ENCODE assay signal across 9 cellular contexts in genomic region chr2:222915092-222915957, GRCh38. TPM values are rescaled to one million over a fixed set of nuclear protein-coding genes. Genes with fewer than 3 reads are reported as not detected.
DNase-seq lines count a peak whose midpoint lies in the region; TF ChIP-seq lines count a peak whose summit lies in the region.
"Had no signal": no experiment of that assay in that cellular context is flagged by ENCODE, and none has a peak within 500 bp of the region (broad histone marks: within the 10 kb centered on the region; RNA-seq: fewer than 3 reads in every experiment).

No MANE protein-coding gene starts in this region.

- H3K9me3 ChIP-seq in HEK293 (ENCODE audit: control insufficient read depth, insufficient read depth, low read depth, low read length) = no peaks in the 10 kb centered on the region

- no peak overlapping the region for H3K27ac Mint-ChIP-seq in activated T-helper 2 cell treated with anti-CD3 and anti-CD28 coated beads, Interferon-gamma antibody, Interleukin-2, Interleukin-4, amounts not matched to agents 10 μg/mL and 5 μg/mL and 100 μg/mL, durations not matched to agents 14 hours and 24 hours and 36 hours

- no peaks in the 10 kb centered on the region for H3K27me3 Mint-ChIP-seq in activated T-helper 2 cell treated with anti-CD3 and anti-CD28 coated beads, Interferon-gamma antibody, Interleukin-2, Interleukin-4, amounts not matched to agents 10 μg/mL and 5 μg/mL and 100 μg/mL, durations not matched to agents 14 hours and 24 hours and 36 hours (ENCODE audit: low read depth)

- POLR2A ChIA-PET in AG04449 (lab: Yijun Ruan, JAX) = no interaction called here
- POLR2A ChIA-PET in HEK293 (lab: Yijun Ruan, JAX) = no interaction called here

- H3K4me3 ChIP-seq in AG04449 (ENCODE audit: low read depth, low read length) = no peak overlapping the region
- H3K4me3 ChIP-seq in HEK293 (ENCODE audit: low read depth, low read length) = no peak overlapping the region

- intact Hi-C loops in activated T-helper 2 cell treated with anti-CD3 and anti-CD28 coated beads, Interferon-gamma antibody, Interleukin-2, Interleukin-4, amounts not matched to agents 10 μg/mL and 5 μg/mL and 100 μg/mL, durations not matched to agents 14 hours and 24 hours and 36 hours (cut with micrococcal nuclease) = no loop called here

- H3K4me1 ChIP-seq in HEK293 (ENCODE audit: control insufficient read depth, insufficient read depth, low read length) = peaks cover 3% of the 10 kb centered on the region; the same call in 1 of the 2 replicates

- H3K4me1 Mint-ChIP-seq in activated T-helper 2 cell treated with anti-CD3 and anti-CD28 coated beads, Interferon-gamma antibody, Interleukin-2, Interleukin-4, amounts not matched to agents 10 μg/mL and 5 μg/mL and 100 μg/mL, durations not matched to agents 14 hours and 24 hours and 36 hours (ENCODE audit: low read depth) = peaks cover 22% of the 10 kb centered on the region

- TF ChIP-seq CTCF in AG04449 (IDR thresholded peaks at IDR 0.05; ENCODE audit: insufficient read depth, low read length, missing control alignments) = peak; percentile 35
- TF ChIP-seq CTCF in HEK293 (tag by site-specific recombination; IDR thresholded peaks at IDR 0.05) = no peak
- TF ChIP-seq CTCF in VCaP (conservative IDR thresholded peaks at IDR 0.05) = peak; percentile 81

- CTCF ChIA-PET in AG04449 (lab: Yijun Ruan, JAX) = interaction anchor here (0.7 to 4.1 kb wide), 48 partner anchors 8 to 904 kb away, joined by 3 to 54 read pairs (median 4); partner anchors contain the start of genes MOGAT1 and SCG2
- CTCF ChIA-PET in HEK293 (lab: Yijun Ruan, JAX) = interaction anchor here (0.5 to 2.3 kb wide), 17 partner anchors 8 to 806 kb away, joined by 3 to 14 read pairs (median 4); no protein-coding TSS in a partner anchor

- H3K36me3 ChIP-seq in HEK293 (ENCODE audit: control insufficient read depth in 2 of 2, insufficient read depth in 1 of 2, low read length in 2 of 2) = peaks cover 11 to 15% of the 10 kb centered on the region in 2 experiments; a peak in 2 of 3 replicates

- H3K9me3 Mint-ChIP-seq in activated T-helper 2 cell treated with anti-CD3 and anti-CD28 coated beads, Interferon-gamma antibody, Interleukin-2, Interleukin-4, amounts not matched to agents 10 μg/mL and 5 μg/mL and 100 μg/mL, durations not matched to agents 14 hours and 24 hours and 36 hours = no peaks in the 10 kb centered on the region

- no peak overlapping the region for H3K27ac ChIP-seq in HEK293 (ENCODE audit: extremely low read depth, low read depth, low read length)
- peak overlapping the region; percentile 61 for H3K27ac ChIP-seq in VCaP

- H3K4me3 Mint-ChIP-seq in activated T-helper 2 cell treated with anti-CD3 and anti-CD28 coated beads, Interferon-gamma antibody, Interleukin-2, Interleukin-4, amounts not matched to agents 10 μg/mL and 5 μg/mL and 100 μg/mL, durations not matched to agents 14 hours and 24 hours and 36 hours (ENCODE audit: low read depth) = no peak overlapping the region

- DNase-seq in AG04449 (ENCODE audit: low read depth, low spot score) = no peak
- peak; percentile 18 for DNase-seq in kidney glomerular epithelial cell (lab: John Stamatoyannopoulos, UW)
- no peak for DNase-seq in putamen (ENCODE audit: low spot score)
- no peak for DNase-seq in activated T-helper 2 cell treated with anti-CD3 and anti-CD28 coated beads, Interferon-gamma antibody, Interleukin-2, Interleukin-4, amounts not matched to agents 10 μg/mL and 5 μg/mL and 100 μg/mL, durations not matched to agents 14 hours and 24 hours and 36 hours (ENCODE audit: low spot score)
- DNase-seq in iPS-NIHi7 (ENCODE audit: extremely low spot score) = no peak
- DNase-seq in activated gamma-delta T cell treated with Interleukin-2 at 50 U/mL for 16 hours = no peak
- DNase-seq: activated CD4-positive, alpha-beta T cell treated with anti-CD3 and anti-CD28 coated beads, Interleukin-2, amount 50 U/mL, for 1 hour had no signal

- peaks cover 26% of the 10 kb centered on the region for H3K36me3 Mint-ChIP-seq in activated T-helper 2 cell treated with anti-CD3 and anti-CD28 coated beads, Interferon-gamma antibody, Interleukin-2, Interleukin-4, amounts not matched to agents 10 μg/mL and 5 μg/mL and 100 μg/mL, durations not matched to agents 14 hours and 24 hours and 36 hours (ENCODE audit: low read depth)

TF ChIP-seq in HEK293, 187 proteins besides CTCF, POLR2A, EP300 and RAD21:
- TF ChIP-seq ZNF654 (tag by site-specific recombination; IDR thresholded peaks at IDR 0.05; ENCODE audit: low read depth) = peak; percentile 15
- no peak for TF ChIP-seq ZNF311 (tag by site-specific recombination; IDR thresholded peaks at IDR 0.05; ENCODE audit: borderline replicate concordance)

RNA-seq across cellular contexts. Expression of gene ACSL3, which starts 54.5 kb away (rescaled TPM):
- 72.5 and 74.0 TPM in 2 replicates for total RNA-seq in activated T-helper 2 cell treated with anti-CD3 and anti-CD28 coated beads, Interferon-gamma antibody, Interleukin-2, Interleukin-4, amounts not matched to agents 10 μg/mL and 5 μg/mL and 100 μg/mL, durations not matched to agents 14 hours and 24 hours and 36 hours
